In genomic region chr5:135821061-135821781, GRCh38 we compare ENCODE assay signal across 15 cellular contexts. TPM values are rescaled to one million over a fixed set of nuclear protein-coding genes. Genes with fewer than 3 reads are reported as not detected.
DNase-seq lines count a peak whose midpoint lies in the region; ATAC-seq and TF ChIP-seq lines count a peak whose summit lies in the region.
"Had no signal": no experiment of that assay in that cellular context is flagged by ENCODE, and none has a peak within 500 bp of the region (broad histone marks: within the 10 kb centered on the region; RNA-seq: fewer than 3 reads in every experiment).

No MANE protein-coding gene starts in this region.

- H3K4me3 Mint-ChIP-seq in activated CD8-positive, alpha-beta memory T cell treated with anti-CD3 and anti-CD28 coated beads, Interleukin-2, amount 10 ng/mL, durations not matched to agents 7 days and 5 days = no peak overlapping the region
- H3K4me3 Mint-ChIP-seq in stimulated activated memory B cell treated with anti-CD40 and anti-IgM and Interleukin-4, amounts not matched to agents 10 μg/mL and 1 μg/mL and 100 μg/mL, for 72 hours = no peak overlapping the region
- no peak overlapping the region for H3K4me3 Mint-ChIP-seq in activated T-helper 1 cell treated with anti-CD3 and anti-CD28 coated beads, Interleukin-12 subunit alpha, Interleukin-12 subunit beta, Interleukin-2, Interleukin-4 antibody, amounts not matched to agents 30 ng/mL and 10 ng/mL and 1 ng/mL, durations not matched to agents 14 hours and 24 hours and 36 hours
- H3K4me3 Mint-ChIP-seq: mesothelial cell of epicardium had no signal

- peaks cover 22% of the 10 kb centered on the region for H3K27me3 Mint-ChIP-seq in activated CD8-positive, alpha-beta memory T cell treated with anti-CD3 and anti-CD28 coated beads, Interleukin-2, amount 10 ng/mL, durations not matched to agents 7 days and 5 days
- peaks cover 7% of the 10 kb centered on the region for H3K27me3 Mint-ChIP-seq in stimulated activated memory B cell treated with anti-CD40 and anti-IgM and Interleukin-4, amounts not matched to agents 10 μg/mL and 1 μg/mL and 100 μg/mL, for 72 hours
- H3K27me3 Mint-ChIP-seq in activated T-helper 1 cell treated with anti-CD3 and anti-CD28 coated beads, Interleukin-12 subunit alpha, Interleukin-12 subunit beta, Interleukin-2, Interleukin-4 antibody, amounts not matched to agents 30 ng/mL and 10 ng/mL and 1 ng/mL, durations not matched to agents 14 hours and 24 hours and 36 hours (ENCODE audit: insufficient read depth) = peaks cover 13% of the 10 kb centered on the region

- H3K9me3 Mint-ChIP-seq in activated CD8-positive, alpha-beta memory T cell treated with anti-CD3 and anti-CD28 coated beads, Interleukin-2, amount 10 ng/mL, durations not matched to agents 7 days and 5 days (ENCODE audit: low read depth) = no peaks in the 10 kb centered on the region
- H3K9me3 Mint-ChIP-seq in stimulated activated memory B cell treated with anti-CD40 and anti-IgM and Interleukin-4, amounts not matched to agents 10 μg/mL and 1 μg/mL and 100 μg/mL, for 72 hours = no peaks in the 10 kb centered on the region
- no peaks in the 10 kb centered on the region for H3K9me3 Mint-ChIP-seq in activated T-helper 1 cell treated with anti-CD3 and anti-CD28 coated beads, Interleukin-12 subunit alpha, Interleukin-12 subunit beta, Interleukin-2, Interleukin-4 antibody, amounts not matched to agents 30 ng/mL and 10 ng/mL and 1 ng/mL, durations not matched to agents 14 hours and 24 hours and 36 hours

- H3K27ac ChIP-seq in ovary = no peak overlapping the region
- H3K27ac ChIP-seq: SK-N-MC had no signal

- DNase-seq in activated CD8-positive, alpha-beta memory T cell treated with anti-CD3 and anti-CD28 coated beads, Interleukin-2, amount 10 ng/mL, durations not matched to agents 7 days and 5 days = peak; percentile 23
- no peak for DNase-seq in activated CD8-positive, alpha-beta memory T cell treated with anti-CD3 and anti-CD28 coated beads for 24 hours
- DNase-seq in NCI-H2029 treated with DMSO at 0.1 percent for 48 hours (lab: John Stamatoyannopoulos, UW) (peak; percentile 63), RPMI8226 (peak; percentile 47), ovary (no peak), GOT3 (lab: John Stamatoyannopoulos, UW) (no peak)
- no peak for DNase-seq in activated T-helper 1 cell treated with anti-CD3 and anti-CD28 coated beads, Interleukin-12 subunit alpha, Interleukin-12 subunit beta, Interleukin-2, Interleukin-4 antibody, amounts not matched to agents 30 ng/mL and 10 ng/mL and 1 ng/mL, durations not matched to agents 14 hours and 24 hours and 36 hours (ENCODE audit: low spot score)
- DNase-seq: activated T-cell treated with anti-CD3 and anti-CD28 coated beads for 4 hours; amygdala; stimulated activated CD4-positive, alpha-beta T cell treated with anti-CD3 and anti-CD28 coated beads, Interleukin-15, amount 100 ng/mL, for 24 hours had no signal

- H3K4me3 ChIP-seq in ovary = no peak overlapping the region
- H3K4me3 ChIP-seq: SK-N-MC had no signal

- no peaks in the 10 kb centered on the region for H3K4me1 ChIP-seq in ovary (ENCODE audit: insufficient read depth)

- no peak for TF ChIP-seq EP300 in ovary (IDR thresholded peaks at IDR 0.05)

- TF ChIP-seq CTCF in ovary (IDR thresholded peaks at IDR 0.05) = no peak

- no peak for ATAC-seq in activated CD8-positive, alpha-beta memory T cell treated with anti-CD3 and anti-CD28 coated beads, Interleukin-2, amount 10 ng/mL, durations not matched to agents 7 days and 5 days
- peak; percentile 25 for ATAC-seq in stimulated activated memory B cell treated with anti-CD40 and anti-IgM and Interleukin-4, amounts not matched to agents 10 μg/mL and 1 μg/mL and 100 μg/mL, for 72 hours
- ATAC-seq: HCT116 had no signal

- no peaks in the 10 kb centered on the region for H3K27me3 ChIP-seq in ovary

- H3K36me3 ChIP-seq in ovary = no peaks in the 10 kb centered on the region

- no peak overlapping the region for H3K27ac Mint-ChIP-seq in activated CD8-positive, alpha-beta memory T cell treated with anti-CD3 and anti-CD28 coated beads, Interleukin-2, amount 10 ng/mL, durations not matched to agents 7 days and 5 days
- H3K27ac Mint-ChIP-seq in stimulated activated memory B cell treated with anti-CD40 and anti-IgM and Interleukin-4, amounts not matched to agents 10 μg/mL and 1 μg/mL and 100 μg/mL, for 72 hours = no peak overlapping the region
- no peak overlapping the region for H3K27ac Mint-ChIP-seq in activated T-helper 1 cell treated with anti-CD3 and anti-CD28 coated beads, Interleukin-12 subunit alpha, Interleukin-12 subunit beta, Interleukin-2, Interleukin-4 antibody, amounts not matched to agents 30 ng/mL and 10 ng/mL and 1 ng/mL, durations not matched to agents 14 hours and 24 hours and 36 hours
- H3K27ac Mint-ChIP-seq: mesothelial cell of epicardium had no signal

- TF ChIP-seq POLR2A in ovary (IDR thresholded peaks at IDR 0.05) = no peak

- intact Hi-C loops in ovary (cut with DNase I) = no loop called here
- intact Hi-C loops in activated T-helper 1 cell treated with anti-CD3 and anti-CD28 coated beads, Interleukin-12 subunit alpha, Interleukin-12 subunit beta, Interleukin-2, Interleukin-4 antibody, amounts not matched to agents 30 ng/mL and 10 ng/mL and 1 ng/mL, durations not matched to agents 14 hours and 24 hours and 36 hours (cut with micrococcal nuclease) = no loop called here

- WGBS in ovary, 3 donors = 85 to 89% (median 87%) methylated on average over 5 of the region's 5 CpGs

- H3K36me3 Mint-ChIP-seq in activated CD8-positive, alpha-beta memory T cell treated with anti-CD3 and anti-CD28 coated beads, Interleukin-2, amount 10 ng/mL, durations not matched to agents 7 days and 5 days = no peaks in the 10 kb centered on the region
- H3K36me3 Mint-ChIP-seq in stimulated activated memory B cell treated with anti-CD40 and anti-IgM and Interleukin-4, amounts not matched to agents 10 μg/mL and 1 μg/mL and 100 μg/mL, for 72 hours = no peaks in the 10 kb centered on the region
- H3K36me3 Mint-ChIP-seq in activated T-helper 1 cell treated with anti-CD3 and anti-CD28 coated beads, Interleukin-12 subunit alpha, Interleukin-12 subunit beta, Interleukin-2, Interleukin-4 antibody, amounts not matched to agents 30 ng/mL and 10 ng/mL and 1 ng/mL, durations not matched to agents 14 hours and 24 hours and 36 hours (ENCODE audit: low read depth) = no peaks in the 10 kb centered on the region
- H3K36me3 Mint-ChIP-seq: mesothelial cell of epicardium had no signal

- CTCF ChIA-PET in activated CD8-positive, alpha-beta memory T cell treated with anti-CD3 and anti-CD28 coated beads, Interleukin-2, amount 10 ng/mL, durations not matched to agents 7 days and 5 days (lab: Charles Lee) = interaction anchor here (1.0 kb wide), 1 partner anchor 9 kb away, joined by 4 read pairs; no protein-coding TSS in a partner anchor

- H3K9me3 ChIP-seq in ovary = no peaks in the 10 kb centered on the region

- H3K4me1 Mint-ChIP-seq in activated CD8-positive, alpha-beta memory T cell treated with anti-CD3 and anti-CD28 coated beads, Interleukin-2, amount 10 ng/mL, durations not matched to agents 7 days and 5 days = no peaks in the 10 kb centered on the region
- H3K4me1 Mint-ChIP-seq in stimulated activated memory B cell treated with anti-CD40 and anti-IgM and Interleukin-4, amounts not matched to agents 10 μg/mL and 1 μg/mL and 100 μg/mL, for 72 hours = no peaks in the 10 kb centered on the region
- no peaks in the 10 kb centered on the region for H3K4me1 Mint-ChIP-seq in activated T-helper 1 cell treated with anti-CD3 and anti-CD28 coated beads, Interleukin-12 subunit alpha, Interleukin-12 subunit beta, Interleukin-2, Interleukin-4 antibody, amounts not matched to agents 30 ng/mL and 10 ng/mL and 1 ng/mL, durations not matched to agents 14 hours and 24 hours and 36 hours (ENCODE audit: low read depth)
- H3K4me1 Mint-ChIP-seq: mesothelial cell of epicardium had no signal

RNA-seq across cellular contexts. Expression of gene SLC25A48, which starts 13.2 kb away (rescaled TPM):
- total RNA-seq in activated CD8-positive, alpha-beta memory T cell treated with anti-CD3 and anti-CD28 coated beads, Interleukin-2, amount 10 ng/mL, durations not matched to agents 7 days and 5 days = not detected
- total RNA-seq in ovary = 1 to 10 TPM in 1 of 7 donors, not detected in 6; 1.4 TPM
- not detected for polyA plus RNA-seq in ovary
- total RNA-seq in activated T-helper 1 cell treated with anti-CD3 and anti-CD28 coated beads, Interleukin-12 subunit alpha, Interleukin-12 subunit beta, Interleukin-2, Interleukin-4 antibody, amounts not matched to agents 30 ng/mL and 10 ng/mL and 1 ng/mL, durations not matched to agents 14 hours and 24 hours and 36 hours = not detected in 2 replicates
- total RNA-seq: dermis microvascular lymphatic vessel endothelial cell had no signal

Comparison
In these comparisons a context has a peak if more than half of its experiments do, and no peak if none do; other contexts are left out.
1. DNase-seq: peak in activated CD8-positive, alpha-beta memory T cell treated with anti-CD3 and anti-CD28 coated beads, Interleukin-2, amount 10 ng/mL, durations not matched to agents 7 days and 5 days (single experiment), NCI-H2029 treated with DMSO at 0.1 percent for 48 hours (single experiment) and RPMI8226 (single experiment); none in activated CD8-positive, alpha-beta memory T cell treated with anti-CD3 and anti-CD28 coated beads for 24 hours (single experiment), ovary (0 of 5), activated T-helper 1 cell treated with anti-CD3 and anti-CD28 coated beads, Interleukin-12 subunit alpha, Interleukin-12 subunit beta, Interleukin-2, Interleukin-4 antibody, amounts not matched to agents 30 ng/mL and 10 ng/mL and 1 ng/mL, durations not matched to agents 14 hours and 24 hours and 36 hours (single experiment) and GOT3 (single experiment).